ENCODE assay signal across 9 cellular contexts in the genomic region with DNA sequence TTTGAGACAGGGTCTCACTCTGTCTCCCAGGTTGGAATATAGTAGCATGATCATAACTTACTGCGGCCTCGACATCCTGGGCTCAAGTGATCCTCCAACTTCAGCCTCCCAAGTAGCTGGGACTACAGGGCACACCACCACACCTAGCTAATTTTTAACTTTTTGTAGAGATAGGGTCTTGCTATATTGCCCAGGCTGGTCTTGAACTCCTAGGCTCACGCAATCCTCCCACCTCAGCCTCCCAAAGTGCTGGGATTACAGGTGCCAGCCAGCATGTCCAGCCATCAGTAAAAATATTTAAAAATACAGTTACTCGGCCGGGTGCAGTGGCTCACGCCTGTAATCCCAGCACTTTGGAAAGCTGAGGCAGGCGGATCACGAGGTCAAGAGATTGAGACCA. TPM values are rescaled to one million over a fixed set of nuclear protein-coding genes. Genes with fewer than 3 reads are reported as not detected.
"Had no signal": no experiment of that assay in that cellular context is flagged by ENCODE, and none has a peak within 500 bp of the region (broad histone marks: within the 10 kb centered on the region; RNA-seq: fewer than 3 reads in every experiment).

No MANE protein-coding gene starts in this region.

RNA-seq across cellular contexts. Expression of gene TEX54, which starts 4.5 kb away (rescaled TPM):
- total RNA-seq: activated CD4-positive, alpha-beta memory T cell treated with anti-CD3 and anti-CD28 coated beads, Interleukin-2, amount 10 ng/mL, durations not matched to agents 7 days and 5 days; activated CD8-positive, alpha-beta memory T cell treated with anti-CD3 and anti-CD28 coated beads, Interleukin-2, amount 10 ng/mL, durations not matched to agents 7 days and 5 days; activated CD8-positive, alpha-beta T cell treated with anti-CD3 and anti-CD28 coated beads for 36 hours; activated CD8-positive, alpha-beta T cell treated with anti-CD3 and anti-CD28 coated beads, Interleukin-2, amount 10 ng/mL, durations not matched to agents 7 days and 5 days; T-cell; T-helper 1 cell treated with Interleukin-12 subunit alpha and Interleukin-12 subunit beta and Interleukin-4 antibody, amounts not matched to agents 30 ng/mL and 1 ng/mL, for 36 hours; T-helper 17 cell; T-helper 2 cell treated with Interferon-gamma antibody and Interleukin-4, amounts not matched to agents 100 ng/mL and 5 ng/mL, for 36 hours; WTC11 had no signal
